In genomic region chr3:123027292-123028232, GRCh38 we compare ENCODE assay signal across 8 cellular contexts. TPM values are rescaled to one million over a fixed set of nuclear protein-coding genes. Genes with fewer than 3 reads are reported as not detected.
DNase-seq lines count a peak whose midpoint lies in the region; ATAC-seq and TF ChIP-seq lines count a peak whose summit lies in the region.

SEMA5B (minus strand) TSS chr3:123027763; CDS start chr3:122961263, 66,500 bp downstream.

- no peak within 1 kb of the TSS for H3K27ac Mint-ChIP-seq in activated T-cell treated with anti-CD3 and anti-CD28 coated beads, Interleukin-2, amount 50 U/mL, for 24 hours
- peak within 1 kb of the TSS; percentile 85 for H3K27ac Mint-ChIP-seq in neural progenitor cell

- DNase-seq in EL = peak; percentile 24
- DNase-seq in LNCaP clone FGC (ENCODE audit: low read depth) = no peak
- DNase-seq in activated T-cell treated with anti-CD3 and anti-CD28 coated beads, Interleukin-2, amount 50 U/mL, for 24 hours = peak; percentile 63
- DNase-seq in foreskin fibroblast = peak in 1 of 2 donors; percentile 54
- peak; percentile 94 for DNase-seq in neural progenitor cell (ENCODE audit: low spot score)
- DNase-seq in amniotic stem cell (lab: John Stamatoyannopoulos, UW) = no peak

- ATAC-seq in HG03565 (IDR thresholded peaks at IDR 0.05; ENCODE audit: unreplicated experiment) (no peak), GM18861 (IDR thresholded peaks at IDR 0.05; ENCODE audit: unreplicated experiment) (no peak)

- no peaks in the 10 kb centered on the region for H3K9me3 Mint-ChIP-seq in activated T-cell treated with anti-CD3 and anti-CD28 coated beads, Interleukin-2, amount 50 U/mL, for 24 hours
- H3K9me3 Mint-ChIP-seq in neural progenitor cell = peaks cover 5% of the 10 kb centered on the region

- no peak within 1 kb of the TSS for H3K27ac ChIP-seq in neural progenitor cell

- peaks cover 8% of the 10 kb centered on the region for H3K79me2 ChIP-seq in neural progenitor cell (ENCODE audit: low read depth)

- peak within 1 kb of the TSS; percentile 45 for H3K4me3 ChIP-seq in LNCaP clone FGC (ENCODE audit: low read depth, low read length)
- peak within 1 kb of the TSS; percentile 38 to 51 for H3K4me3 ChIP-seq in foreskin fibroblast (ENCODE audit: low read depth in 1 of 2, low read length in 2 of 2)
- H3K4me3 ChIP-seq in neural progenitor cell = peak within 1 kb of the TSS; percentile 74

- peak within 1 kb of the TSS; percentile 99 for H2AFZ ChIP-seq in neural progenitor cell (replicated peaks)

- H3K4me2 ChIP-seq in neural progenitor cell = peak within 1 kb of the TSS; percentile 97

- peaks cover 42% of the 10 kb centered on the region for H3K4me1 ChIP-seq in neural progenitor cell

- H3K27me3 ChIP-seq in neural progenitor cell = peaks cover 41% of the 10 kb centered on the region

- H3K36me3 ChIP-seq in neural progenitor cell = no peaks in the 10 kb centered on the region

- peak within 1 kb of the TSS; percentile 64 for H3K4me3 Mint-ChIP-seq in activated T-cell treated with anti-CD3 and anti-CD28 coated beads, Interleukin-2, amount 50 U/mL, for 24 hours
- H3K4me3 Mint-ChIP-seq in neural progenitor cell = peak within 1 kb of the TSS; percentile 95

- H3F3A ChIP-seq in neural progenitor cell (ENCODE audit: low read depth) = peaks cover 36% of the 10 kb centered on the region

- H3K9me3 ChIP-seq in neural progenitor cell (ENCODE audit: low read depth) = no peaks in the 10 kb centered on the region

- no peaks in the 10 kb centered on the region for H3K36me3 Mint-ChIP-seq in activated T-cell treated with anti-CD3 and anti-CD28 coated beads, Interleukin-2, amount 50 U/mL, for 24 hours (ENCODE audit: low read depth)
- peaks cover 20% of the 10 kb centered on the region for H3K36me3 Mint-ChIP-seq in neural progenitor cell

- peaks cover 44% of the 10 kb centered on the region for H3K27me3 Mint-ChIP-seq in activated T-cell treated with anti-CD3 and anti-CD28 coated beads, Interleukin-2, amount 50 U/mL, for 24 hours
- H3K27me3 Mint-ChIP-seq in neural progenitor cell (ENCODE audit: insufficient read depth, low read depth) = peaks cover 9% of the 10 kb centered on the region

- H3K4me1 Mint-ChIP-seq in activated T-cell treated with anti-CD3 and anti-CD28 coated beads, Interleukin-2, amount 50 U/mL, for 24 hours (ENCODE audit: low read depth) = peaks cover 17% of the 10 kb centered on the region
- H3K4me1 Mint-ChIP-seq in neural progenitor cell = peaks cover 34% of the 10 kb centered on the region

- TF ChIP-seq CTCF in LNCaP clone FGC (IDR thresholded peaks at IDR 0.05; ENCODE audit: control insufficient read depth, extremely low read depth, insufficient read depth) (peak; percentile 74), foreskin fibroblast (IDR thresholded peaks at IDR 0.05; ENCODE audit: low read depth, low read length) (no peak), neural progenitor cell (IDR thresholded peaks at IDR 0.05) (peak; percentile 63)

- peak within 1 kb of the TSS; percentile 23 for H3K9ac ChIP-seq in neural progenitor cell

- H4K20me1 ChIP-seq in neural progenitor cell (ENCODE audit: low read depth) = peaks cover 3% of the 10 kb centered on the region

RNA-seq across cellular contexts. Expression of gene SEMA5B, which starts in this region (rescaled TPM):
- 10.1 and 25.6 TPM in 2 replicates for total RNA-seq in neural progenitor cell (ENCODE audit: low replicate concordance)

Comparison
In these comparisons a context has a peak if more than half of its experiments do, and no peak if none do; other contexts are left out.
1. DNase-seq: peak in EL (single experiment), activated T-cell treated with anti-CD3 and anti-CD28 coated beads, Interleukin-2, amount 50 U/mL, for 24 hours (single experiment) and neural progenitor cell (single experiment); none in LNCaP clone FGC (single experiment) and amniotic stem cell (single experiment).
2. Peak in every context shown above with its lines, with median percentiles within 50 percentile points of each other: H3K4me3 ChIP-seq.